Comparison of ENCODE assay signal across 32 cellular contexts in genomic region chr3:35081902-35082301, GRCh38.
"Had no signal": no experiment of that assay in that cellular context is flagged by ENCODE, and none has a peak within 500 bp of the region (broad histone marks: within the 10 kb centered on the region; RNA-seq: fewer than 3 reads in every experiment).

No MANE protein-coding gene starts in this region.

- DNase-seq: activated B cell treated with CpG ODN at 0.5 μM for 24 hours; activated CD4-positive, alpha-beta memory T cell treated with anti-CD3 and anti-CD28 coated beads for 36 hours; activated CD4-positive, alpha-beta T cell treated with anti-CD3 and anti-CD28 coated beads for 4 hours; activated CD4-positive, alpha-beta T cell treated with anti-CD3 and anti-CD28 coated beads, Interleukin-2, amount 10 ng/mL, durations not matched to agents 24 days and 14 days; activated CD4-positive, alpha-beta T cell treated with anti-CD3 and anti-CD28 coated beads, Interleukin-2, amount 50 U/mL, for 1 hour; activated CD4-positive, alpha-beta T cell treated with anti-CD3 and anti-CD28 coated beads, Interleukin-2, amount 50 U/mL, for 4 hours; activated CD4-positive, CD25-positive, alpha-beta regulatory T cell treated with anti-CD3 and anti-CD28 coated beads, Interleukin-2, amount 50 U/mL, for 72 hours; activated CD8-positive, alpha-beta memory T cell treated with anti-CD3 and anti-CD28 coated beads, Interleukin-2, amount 50 U/mL, for 4 hours; activated CD8-positive, alpha-beta T cell treated with anti-CD3 and anti-CD28 coated beads for 36 hours; activated effector memory CD4-positive, alpha-beta T cell treated with anti-CD3 and anti-CD28 coated beads, Interleukin-2, amount 50 U/mL, for 16 hours; activated gamma-delta T cell treated with Interleukin-2 at 50 U/mL for 16 hours; activated naive CD4-positive, alpha-beta T cell; activated naive CD4-positive, alpha-beta T cell treated with anti-CD3 and anti-CD28 coated beads for 36 hours; activated naive CD4-positive, alpha-beta T cell treated with anti-CD3 and anti-CD28 coated beads, Interleukin-2, amount 50 U/mL, for 16 hours; activated naive CD8-positive, alpha-beta T cell treated with anti-CD3 and anti-CD28 coated beads for 36 hours; activated T-cell treated with anti-CD3 and anti-CD28 coated beads for 4 hours; activated T-cell treated with anti-CD3 and anti-CD28 coated beads, Interleukin-2, amount 50 U/mL, for 1 hour; activated T-cell treated with anti-CD3 and anti-CD28 coated beads, Interleukin-2, amount 50 U/mL, for 4 hours; activated T-cell treated with anti-CD3 and anti-CD28 coated beads, Interleukin-2, amount 50 U/mL, for 72 hours; adrenal gland; amniotic stem cell; aorta; body of pancreas; brain microvascular endothelial cell; central memory CD4-positive, alpha-beta T cell; T-helper 1 cell; T-helper 2 cell; T-helper 9 cell had no signal

- H3K9me3 ChIP-seq: adrenal gland, body of pancreas, breast epithelium had no signal

- H3K27ac ChIP-seq: adrenal gland, body of pancreas, brain microvascular endothelial cell, breast epithelium, VCaP had no signal

- H3K27me3 ChIP-seq: adrenal gland, body of pancreas, brain microvascular endothelial cell, breast epithelium had no signal

- H3K4me3 ChIP-seq: adrenal gland, body of pancreas, breast epithelium had no signal

- ATAC-seq: activated CD8-positive, alpha-beta T cell treated with anti-CD3 and anti-CD28 coated beads for 36 hours; activated naive CD4-positive, alpha-beta T cell treated with anti-CD3 and anti-CD28 coated beads, Interleukin-2, amount 50 U/mL, for 72 hours; activated T-cell treated with anti-CD3 and anti-CD28 coated beads, Interleukin-2, amount 50 U/mL, for 4 hours; activated T-cell treated with anti-CD3 and anti-CD28 coated beads, Interleukin-2, amount 50 U/mL, for 72 hours; activated T-helper 17 cell treated with anti-CD3 and anti-CD28 coated beads, Interleukin-2, amount 50 U/mL, for 72 hours; body of pancreas had no signal

- H3K4me1 ChIP-seq: adrenal gland, body of pancreas, breast epithelium had no signal

- H3K36me3 ChIP-seq: adrenal gland, brain microvascular endothelial cell, breast epithelium had no signal
